9 cellular contexts compared by ENCODE assay signal in genomic region chr10:51552879-51553278, GRCh38.
"Had no signal": no experiment of that assay in that cellular context is flagged by ENCODE, and none has a peak within 500 bp of the region (broad histone marks: within the 10 kb centered on the region; RNA-seq: fewer than 3 reads in every experiment).

No MANE protein-coding gene starts in this region.

- DNase-seq: GM23248, GOT3, H7, H9, HCEC 1CT, HFFc6 had no signal

- H3K27ac Mint-ChIP-seq: GM23338, H9, HFFc6 had no signal

- H3K9me3 Mint-ChIP-seq: GM23338, H9, HFFc6 had no signal

- H3K27ac ChIP-seq: GM23248 had no signal

- H3K9me3 ChIP-seq: HAP-1 had no signal

- H3K9ac ChIP-seq: GM23248 had no signal

- H3K4me1 Mint-ChIP-seq: GM23338, H9 had no signal

- H2AFZ ChIP-seq: GM23248, GM23338 had no signal

- H3K4me1 ChIP-seq: HAP-1 had no signal

- H3K4me2 ChIP-seq: GM23338 had no signal

- H3K4me3 ChIP-seq: GM23248, GM23338, HAP-1 had no signal

- H3K4me3 Mint-ChIP-seq: GM23338, H9, HFFc6 had no signal

- H3K36me3 ChIP-seq: HAP-1 had no signal

- ATAC-seq: GM23338, HCT116 had no signal
